4 cellular contexts compared by ENCODE assay signal in genomic region chr16:18591441-18591840, GRCh38. TPM values are rescaled to one million over a fixed set of nuclear protein-coding genes. Genes with fewer than 3 reads are reported as not detected.
A peak's percentile ranks its signal among the peaks of the same experiment; 100 is the strongest.
DNase-seq lines count a peak whose midpoint lies in the region; ATAC-seq, FAIRE-seq and TF ChIP-seq lines count a peak whose summit lies in the region.
"Not testable (repeated sequence)": the region's sequence is repeated elsewhere in the genome, so short reads cannot be mapped to it uniquely, and the experiment has no call there.

No MANE protein-coding gene starts in this region.

- DNase-seq in DND-41; GM23338 (ENCODE audit: low spot score); activated CD8-positive, alpha-beta memory T cell treated with anti-CD3 and anti-CD28 coated beads, Interleukin-2, amount 10 ng/mL, durations not matched to agents 7 days and 5 days; HepG2 (ENCODE audit: low spot score): not testable (repeated sequence)

- CTCF ChIA-PET in activated CD8-positive, alpha-beta memory T cell treated with anti-CD3 and anti-CD28 coated beads, Interleukin-2, amount 10 ng/mL, durations not matched to agents 7 days and 5 days (lab: Charles Lee); HepG2 (lab: Yijun Ruan, JAX; ENCODE audit: low intra/inter-chr PET ratio, low total read pairs): not testable (repeated sequence)

- H3K9me2 ChIP-seq in GM23338 (ENCODE audit: insufficient read depth) = not testable (repeated sequence)

- POLR2A ChIA-PET in HepG2 (lab: Yijun Ruan, JAX) = not testable (repeated sequence)

- not testable (repeated sequence) for H3K27me3 Mint-ChIP-seq in GM23338 (ENCODE audit: insufficient read depth, low read depth, poor library complexity); activated CD8-positive, alpha-beta memory T cell treated with anti-CD3 and anti-CD28 coated beads, Interleukin-2, amount 10 ng/mL, durations not matched to agents 7 days and 5 days

- not testable (repeated sequence) for BruUV-seq in HepG2 (replicated peaks; lab: Mats Ljungman, UMichigan)

- not testable (repeated sequence) for H2AFZ ChIP-seq in DND-41 (ENCODE audit: low read depth, low read length); GM23338; HepG2 (ENCODE audit: low read length)

- not testable (repeated sequence) for H3K9me3 Mint-ChIP-seq in GM23338; activated CD8-positive, alpha-beta memory T cell treated with anti-CD3 and anti-CD28 coated beads, Interleukin-2, amount 10 ng/mL, durations not matched to agents 7 days and 5 days (ENCODE audit: low read depth)

- not testable (repeated sequence) for H3K27me3 ChIP-seq in DND-41 (ENCODE audit: insufficient read depth, low read length, poor library complexity); GM23338 (ENCODE audit: insufficient read depth); HepG2 (ENCODE audit: control insufficient read depth in 1 of 2, insufficient read depth in 2 of 2, low read length in 2 of 2)

- H3K36me3 ChIP-seq in DND-41 (ENCODE audit: insufficient read depth, low read length); GM23338 (ENCODE audit: insufficient read depth): not testable (repeated sequence)
- H3K36me3 ChIP-seq in HepG2 (replicated peaks in 1 of 2; ENCODE audit: control insufficient read depth in 1 of 2, insufficient read depth in 2 of 2, low read length in 2 of 2) = peaks cover 6 to 38% of the 10 kb centered on the region in 2 experiments

- H3K9ac ChIP-seq in DND-41 (ENCODE audit: low read depth, low read length); HepG2 (ENCODE audit: insufficient read depth, low read depth, low read length): not testable (repeated sequence)

- H3K4me1 ChIP-seq in DND-41 (ENCODE audit: insufficient read depth, low read length); GM23338 (ENCODE audit: insufficient read depth): not testable (repeated sequence)
- H3K4me1 ChIP-seq in HepG2 (ENCODE audit: insufficient read depth, low read length) = peaks cover 23% of the 10 kb centered on the region

- H3K4me3 ChIP-seq in DND-41 (ENCODE audit: low read depth in 1 of 2, low read length in 2 of 2); GM23338; HepG2 (replicated peaks in 1 of 3; ENCODE audit: insufficient read depth in 1 of 3, low read depth in 2 of 3, low read length in 3 of 3): not testable (repeated sequence)

- H3K4me2 ChIP-seq in DND-41 (ENCODE audit: insufficient read depth, low read length); GM23338; HepG2 (ENCODE audit: low read depth, low read length): not testable (repeated sequence)

- not testable (repeated sequence) for H3K79me2 ChIP-seq in DND-41 (ENCODE audit: insufficient read depth, low read length); GM23338 (replicated peaks; ENCODE audit: insufficient read depth); HepG2 (ENCODE audit: insufficient read depth, low read length)

- in situ Hi-C loops in HepG2 (cut with HindIII; ENCODE audit: extremely low pct_ligation_motif_present, low pct_unique_long_range_greater_than_20kb) = not testable (repeated sequence)

- ATAC-seq in DND-41 (ENCODE audit: insufficient read depth, low read depth) = peak; percentile 83; the same call in 2 of the 3 replicates
- not testable (repeated sequence) for ATAC-seq in GM23338, HepG2
- peak; percentile 23 for ATAC-seq in activated CD8-positive, alpha-beta memory T cell treated with anti-CD3 and anti-CD28 coated beads, Interleukin-2, amount 10 ng/mL, durations not matched to agents 7 days and 5 days

- H4K20me1 ChIP-seq in DND-41 (ENCODE audit: insufficient read depth, low read length); GM23338 (replicated peaks; ENCODE audit: insufficient read depth); HepG2 (ENCODE audit: insufficient read depth, low read length): not testable (repeated sequence)

- H3K36me3 Mint-ChIP-seq in GM23338 (ENCODE audit: low read depth); activated CD8-positive, alpha-beta memory T cell treated with anti-CD3 and anti-CD28 coated beads, Interleukin-2, amount 10 ng/mL, durations not matched to agents 7 days and 5 days: not testable (repeated sequence)

- TF ChIP-seq POLR2A in HepG2 (IDR thresholded peaks at IDR 0.05; ENCODE audit: insufficient read depth in 1 of 2, low read depth in 2 of 2, low read length in 2 of 2) = not testable (repeated sequence)

- H3K4me1 Mint-ChIP-seq in GM23338; activated CD8-positive, alpha-beta memory T cell treated with anti-CD3 and anti-CD28 coated beads, Interleukin-2, amount 10 ng/mL, durations not matched to agents 7 days and 5 days: not testable (repeated sequence)

- TF ChIP-seq CTCF in DND-41 (IDR thresholded peaks at IDR 0.05; ENCODE audit: borderline replicate concordance, extremely low read depth, low read length, poor library complexity, severe bottlenecking); GM23338 (conservative IDR thresholded peaks at IDR 0.05; ENCODE audit: low read depth in 2 of 2); HepG2 (CRISPR knock-in tag; IDR thresholded peaks at IDR 0.05): not testable (repeated sequence)

- TF ChIP-seq EP300 in HepG2 (IDR thresholded peaks at IDR 0.05; ENCODE audit: low read depth in 2 of 2, low read length in 2 of 2); HepG2 (CRISPR knock-in tag; IDR thresholded peaks at IDR 0.05; ENCODE audit: borderline replicate concordance): not testable (repeated sequence)

- H3K27ac ChIP-seq in DND-41 (ENCODE audit: low read length); GM23338 (ENCODE audit: low read depth); HepG2 (ENCODE audit: extremely low read length, insufficient read depth, low read length): not testable (repeated sequence)

- FAIRE-seq in HepG2 (lab: Jason Lieb, UNC) = not testable (repeated sequence)

- H3K4me3 Mint-ChIP-seq in GM23338; activated CD8-positive, alpha-beta memory T cell treated with anti-CD3 and anti-CD28 coated beads, Interleukin-2, amount 10 ng/mL, durations not matched to agents 7 days and 5 days: not testable (repeated sequence)

- H3K27ac Mint-ChIP-seq in GM23338; activated CD8-positive, alpha-beta memory T cell treated with anti-CD3 and anti-CD28 coated beads, Interleukin-2, amount 10 ng/mL, durations not matched to agents 7 days and 5 days: not testable (repeated sequence)

- TF ChIP-seq RAD21 in HepG2 (CRISPR knock-in tag; IDR thresholded peaks at IDR 0.05) = not testable (repeated sequence)

- intact Hi-C loops in HepG2 (cut with micrococcal nuclease; ENCODE audit: unreplicated experiment) = not testable (repeated sequence)

- H3K9me3 ChIP-seq in DND-41 (ENCODE audit: insufficient read depth, low read length, severe bottlenecking); HepG2 (ENCODE audit: low read length): not testable (repeated sequence)

- not testable (repeated sequence) for H3F3A ChIP-seq in GM23338 (replicated peaks; ENCODE audit: low read depth)

TF ChIP-seq in GM23338, 12 proteins besides CTCF, POLR2A, EP300 and RAD21:
- TF ChIP-seq ZNF331 (CRISPR knock-in tag; IDR thresholded peaks at IDR 0.05; ENCODE audit: low read depth) = peak; percentile 71

TF ChIP-seq in HepG2, 621 proteins besides CTCF, POLR2A, EP300 and RAD21:
- TF ChIP-seq ZNF331 (CRISPR knock-in tag; IDR thresholded peaks at IDR 0.05) = peak; percentile 100

RNA-seq across cellular contexts. Expression of gene NOMO2, which starts 29.5 kb away (rescaled TPM):
- total RNA-seq in GM23338 (2014; rRNA removed; shearing (Covaris generic)) = 77.9 and 95.6 TPM in 2 replicates
- polyA plus RNA-seq in GM23338 (2016; fragmentation: Nextera tagmentation; extraction: Ambion mirVana) = 58.7 and 59.2 TPM in 2 replicates
- total RNA-seq in activated CD8-positive, alpha-beta memory T cell treated with anti-CD3 and anti-CD28 coated beads, Interleukin-2, amount 10 ng/mL, durations not matched to agents 7 days and 5 days = 10 to 100 TPM; 81.3 to 95.9 TPM
- 122 and 217 TPM in 2 replicates for total RNA-seq in HepG2 (2016; rRNA removed; fragmentation: Illumina TruSeq; extraction: Trizol)
- total RNA-seq in HepG2 (2016; cell fraction: cytosol; rRNA removed; fragmentation: Illumina TruSeq; extraction: Trizol; ENCODE audit: low read depth) = 46.7 and 50.8 TPM in 2 replicates
- 111 and 216 TPM in 2 replicates for total RNA-seq in HepG2 (2016; cell fraction: insoluble cytoplasmic fraction; rRNA removed; fragmentation: Illumina TruSeq; extraction: Trizol)
- total RNA-seq in HepG2 (2016; cell fraction: membrane; rRNA removed; fragmentation: Illumina TruSeq; extraction: Trizol) = 81.2 and 84.7 TPM in 2 replicates
- total RNA-seq in HepG2 (2016; cell fraction: nucleus; rRNA removed; fragmentation: Illumina TruSeq; extraction: Trizol) = 242 and 298 TPM in 2 replicates
- 372 and 518 TPM in 2 replicates for polyA plus RNA-seq in HepG2 (2011; rRNA removed)
- polyA plus RNA-seq in HepG2 (2011; cell fraction: cytosol; rRNA removed) = 323 and 357 TPM in 2 replicates
- polyA plus RNA-seq in HepG2 (2011; cell fraction: nucleus; rRNA removed) = 366 and 382 TPM in 2 replicates
- 316 and 486 TPM in 2 replicates for polyA plus RNA-seq in HepG2 (2012)
- polyA plus RNA-seq in HepG2 (2016; cell fraction: cytosol; fragmentation: Illumina TruSeq; extraction: Trizol; ENCODE audit: low read depth) = 28.4 and 28.9 TPM in 2 replicates
- 110 and 140 TPM in 2 replicates for polyA plus RNA-seq in HepG2 (2016; cell fraction: insoluble cytoplasmic fraction; fragmentation: Illumina TruSeq; extraction: Trizol; ENCODE audit: low read depth)
- polyA plus RNA-seq in HepG2 (2016; cell fraction: membrane; fragmentation: Illumina TruSeq; extraction: Trizol; ENCODE audit: low read depth) = 63.9 and 69.0 TPM in 2 replicates
- polyA plus RNA-seq in HepG2 (2016; cell fraction: nucleus; fragmentation: Illumina TruSeq; extraction: Trizol; ENCODE audit: insufficient read depth, low read depth) = 396 and 413 TPM in 2 replicates
- polyA minus RNA-seq in HepG2 (2011; rRNA and poly(A)+ RNA removed; ENCODE audit: low replicate concordance) = 130 and 401 TPM in 2 replicates
- 255 and 305 TPM in 2 replicates for polyA minus RNA-seq in HepG2 (2011; cell fraction: cytosol; rRNA and poly(A)+ RNA removed)
- polyA minus RNA-seq in HepG2 (2011; cell fraction: nucleus; rRNA and poly(A)+ RNA removed) = 114 and 160 TPM in 2 replicates
